In genomic region chr15:82660378-82660777, GRCh38 we compare ENCODE assay signal across 19 cellular contexts. TPM values are rescaled to one million over a fixed set of nuclear protein-coding genes. Genes with fewer than 3 reads are reported as not detected.
A peak's percentile ranks its signal among the peaks of the same experiment; 100 is the strongest.
DNase-seq lines count a peak whose midpoint lies in the region; TF ChIP-seq lines count a peak whose summit lies in the region.
"Had no signal": no experiment of that assay in that cellular context is flagged by ENCODE, and none has a peak within 500 bp of the region (broad histone marks: within the 10 kb centered on the region; RNA-seq: fewer than 3 reads in every experiment).

No MANE protein-coding gene starts in this region.

- H3K79me2 ChIP-seq in SK-N-SH (ENCODE audit: insufficient read depth) = no peaks in the 10 kb centered on the region

- H3K27ac ChIP-seq in dorsolateral prefrontal cortex = peak overlapping the region in 37 of 59 donors; percentile 1 to 81 (median 49)
- H3K27ac ChIP-seq in SK-N-SH (ENCODE audit: low read depth in 2 of 2, low read length in 1 of 2) = no peak overlapping the region
- H3K27ac ChIP-seq: A549; BLaER1 treated with 17β-estradiol and CSF1 and Interleukin-3, amounts not matched to agents 10 nM and 100 nM; GM23248 had no signal

- H3K9ac ChIP-seq in adipocyte (ENCODE audit: low read length) (peak overlapping the region; percentile 57), SK-N-SH (no peak overlapping the region)
- H3K9ac ChIP-seq: BLaER1 treated with 17β-estradiol and CSF1 and Interleukin-3, amounts not matched to agents 10 nM and 100 nM; GM23248 had no signal

- no peaks in the 10 kb centered on the region for H3K9me2 ChIP-seq in SK-N-SH

- no peak for TF ChIP-seq CTCF in dorsolateral prefrontal cortex (IDR thresholded peaks at IDR 0.05 in 54 of 56, conservative IDR thresholded peaks at IDR 0.05 in 2 of 56; ENCODE audit: low read depth in 1 of 56, partially characterized antibody in 56 of 56)
- no peak for TF ChIP-seq CTCF in SK-N-SH (IDR thresholded peaks at IDR 0.05)

- TF ChIP-seq EP300 in SK-N-SH (IDR thresholded peaks at IDR 0.05; ENCODE audit: borderline replicate concordance in 1 of 2, low read depth in 1 of 2, low read length in 1 of 2) = no peak

- WGBS in SK-N-SH (ENCODE audit: low lambda C conversion rate) = 38% methylated on average over 1 of the region's 1 CpG

- H3K36me3 ChIP-seq in adipocyte (ENCODE audit: control insufficient read depth, insufficient read depth, low read length, severe bottlenecking) = peaks cover 7% of the 10 kb centered on the region
- H3K36me3 ChIP-seq in SK-N-SH (replicated peaks in 1 of 2; ENCODE audit: control insufficient read depth in 1 of 2, insufficient read depth in 2 of 2, low read length in 1 of 2) = no peaks in the 10 kb centered on the region
- H3K36me3 ChIP-seq: BE2C; BLaER1 treated with 17β-estradiol and CSF1 and Interleukin-3, amounts not matched to agents 10 nM and 100 nM had no signal

- intact Hi-C loops in dorsolateral prefrontal cortex (cut with DNase I) = no loop called here

- DNase-seq in adipocyte (ENCODE audit: low read depth) (no peak), dorsolateral prefrontal cortex (no peak), inferior parietal cortex (ENCODE audit: extremely low spot score) (peak; percentile 17), SK-N-SH (no peak), kidney tubule cell (ENCODE audit: low spot score) (no peak), NCI-H2107 treated with DMSO at 0.1 percent for 48 hours (lab: John Stamatoyannopoulos, UW; ENCODE audit: unreplicated experiment) (no peak)
- DNase-seq: 8988T; ACHN; AML-193; BE2C; CD4-positive, alpha-beta T cell; CD8-positive, alpha-beta memory T cell; DND-41; GM23248; H7; HCEC 1CT had no signal

- H3K4me3 ChIP-seq in adipocyte (ENCODE audit: low read length) (no peak overlapping the region), dorsolateral prefrontal cortex (no peak overlapping the region), SK-N-SH (ENCODE audit: low read depth in 2 of 2, low read length in 1 of 2) (no peak overlapping the region)
- H3K4me3 ChIP-seq: A549; BLaER1 treated with 17β-estradiol and CSF1 and Interleukin-3, amounts not matched to agents 10 nM and 100 nM; GM23248 had no signal

- H3K9me3 ChIP-seq in adipocyte (ENCODE audit: control insufficient read depth, low read length) (no peaks in the 10 kb centered on the region), SK-N-SH (no peaks in the 10 kb centered on the region)
- H3K9me3 ChIP-seq: A549; BE2C; BLaER1 treated with 17β-estradiol and CSF1 and Interleukin-3, amounts not matched to agents 10 nM and 100 nM had no signal

- peaks cover 7% of the 10 kb centered on the region for H3K27me3 ChIP-seq in adipocyte (replicated peaks; ENCODE audit: control insufficient read depth, insufficient read depth, low read length)
- no peaks in the 10 kb centered on the region for H3K27me3 ChIP-seq in dorsolateral prefrontal cortex
- H3K27me3 ChIP-seq in SK-N-SH (ENCODE audit: insufficient read depth) = no peaks in the 10 kb centered on the region
- H3K27me3 ChIP-seq: BE2C; BLaER1 treated with 17β-estradiol and CSF1 and Interleukin-3, amounts not matched to agents 10 nM and 100 nM had no signal

- TF ChIP-seq RAD21 in SK-N-SH (IDR thresholded peaks at IDR 0.05; ENCODE audit: low read length) = no peak

- H3K4me1 ChIP-seq in adipocyte (ENCODE audit: control insufficient read depth, insufficient read depth, low read length) (peaks cover 22% of the 10 kb centered on the region), SK-N-SH (ENCODE audit: control insufficient read depth in 1 of 2, insufficient read depth in 2 of 2, low read depth in 1 of 2, low read length in 1 of 2) (no peaks in the 10 kb centered on the region)
- H3K4me1 ChIP-seq: A549, BE2C had no signal

- POLR2A ChIA-PET in SK-N-SH (lab: Yijun Ruan, JAX) = no interaction called here

- no peaks in the 10 kb centered on the region for H3F3A ChIP-seq in SK-N-SH (replicated peaks; ENCODE audit: insufficient read depth)

- no peak overlapping the region for H2AFZ ChIP-seq in SK-N-SH (ENCODE audit: low read depth)
- H2AFZ ChIP-seq: GM23248 had no signal

- no peak overlapping the region for H3K4me2 ChIP-seq in SK-N-SH
- H3K4me2 ChIP-seq: A549; BLaER1 treated with 17β-estradiol and CSF1 and Interleukin-3, amounts not matched to agents 10 nM and 100 nM had no signal

- CTCF ChIA-PET in SK-N-SH (lab: Yijun Ruan, JAX) = no interaction called here

- H4K20me1 ChIP-seq in SK-N-SH (ENCODE audit: insufficient read depth) = no peaks in the 10 kb centered on the region

TF ChIP-seq in SK-N-SH, 30 proteins besides CTCF, POLR2A, EP300 and RAD21:
- TF ChIP-seq RCOR1 (IDR thresholded peaks at IDR 0.05; ENCODE audit: low read length) (no peak), ELF1 (IDR thresholded peaks at IDR 0.05) (no peak), FOXJ3 (CRISPR knock-in tag; IDR thresholded peaks at IDR 0.05) (no peak), REST (IDR thresholded peaks at IDR 0.05; ENCODE audit: low read depth, low read length) (no peak), NRF1 (IDR thresholded peaks at IDR 0.05; ENCODE audit: low read depth, low read length) (no peak)

RNA-seq across cellular contexts. Expression of gene CPEB1, which starts 13.2 kb away (rescaled TPM):
- total RNA-seq in dorsolateral prefrontal cortex = 10 to 100 TPM; 36.0 to 80.0 (median 62.0) TPM
- 2.6 and 3.1 TPM in 2 replicates for polyA plus RNA-seq in SK-N-SH (2012; rRNA removed)
- 1.1 and 1.5 TPM in 2 replicates for polyA plus RNA-seq in SK-N-SH (2012; cell fraction: cytosol; rRNA removed)
- 9.0 and 10.5 TPM in 2 replicates for polyA plus RNA-seq in SK-N-SH (2012; cell fraction: nucleus; rRNA removed)
- polyA plus RNA-seq: CD14-positive monocyte had no signal

RNA-seq across cellular contexts. Expression of gene AP3B2, which starts 49.3 kb away (rescaled TPM):
- 100 to 1,000 TPM in 116 of 120 experiments, 10 to 100 TPM in 4; 55.6 to 298 (median 178) TPM for total RNA-seq in dorsolateral prefrontal cortex
- 0.77 and 1.8 TPM in 2 replicates for polyA plus RNA-seq in SK-N-SH (2012; rRNA removed)
- polyA plus RNA-seq in SK-N-SH (2012; cell fraction: cytosol; rRNA removed) = 1.7 and 2.0 TPM in 2 replicates
- 8.2 and 12.4 TPM in 2 replicates for polyA plus RNA-seq in SK-N-SH (2012; cell fraction: nucleus; rRNA removed)
- polyA plus RNA-seq: CD8-positive, alpha-beta memory T cell had no signal

Comparison
In these comparisons a context has a peak if more than half of its experiments do, and no peak if none do; other contexts are left out.
1. H3K27ac ChIP-seq: peak in dorsolateral prefrontal cortex (37 of 59); none in SK-N-SH (0 of 2).